28 cellular contexts compared by ENCODE assay signal in genomic region chr4:82172186-82172585, GRCh38.
"Had no signal": no experiment of that assay in that cellular context is flagged by ENCODE, and none has a peak within 500 bp of the region (broad histone marks: within the 10 kb centered on the region; RNA-seq: fewer than 3 reads in every experiment).

No MANE protein-coding gene starts in this region.

- H3K27ac ChIP-seq: colonic mucosa, coronary artery, dorsolateral prefrontal cortex, epithelial cell of prostate, esophagus muscularis mucosa, esophagus squamous epithelium, foreskin keratinocyte, gastrocnemius medialis, gastroesophageal sphincter, heart left ventricle, hepatocyte had no signal

- H3K9me3 ChIP-seq: colonic mucosa, gastrocnemius medialis had no signal

- DNase-seq: colonic mucosa; cortex of kidney; dermis blood vessel endothelial cell; dorsolateral prefrontal cortex; effector CD4-positive, alpha-beta T cell; effector CD8-positive, alpha-beta T cell; effector memory CD4-positive, alpha-beta T cell; effector memory CD8-positive, alpha-beta T cell; endodermal cell; erythroblast; esophagus squamous epithelium; foreskin fibroblast; foreskin keratinocyte; foreskin melanocyte; gastrocnemius medialis; glutamatergic neuron; head of caudate nucleus; heart left ventricle had no signal

- H3K79me2 ChIP-seq: hepatocyte had no signal

- H3K36me3 ChIP-seq: colonic mucosa, esophagus muscularis mucosa, esophagus squamous epithelium, gastrocnemius medialis, gastroesophageal sphincter, heart left ventricle had no signal

- H3K4me2 ChIP-seq: hepatocyte had no signal

- H3K4me1 ChIP-seq: colonic mucosa, esophagus muscularis mucosa, esophagus squamous epithelium, foreskin keratinocyte, gastrocnemius medialis, gastroesophageal sphincter, heart left ventricle had no signal

- H3K27me3 ChIP-seq: colonic mucosa, esophagus muscularis mucosa, esophagus squamous epithelium, foreskin keratinocyte, gastrocnemius medialis, gastroesophageal sphincter, heart left ventricle, hepatocyte had no signal

- H2AFZ ChIP-seq: hepatocyte had no signal

- H3K4me3 ChIP-seq: colonic mucosa, coronary artery, dorsolateral prefrontal cortex, esophagus muscularis mucosa, esophagus squamous epithelium, gastrocnemius medialis, gastroesophageal sphincter, heart left ventricle, hepatocyte had no signal

- FAIRE-seq: colon, endometrium, endothelial cell of umbilical vein, frontal cortex had no signal

- ATAC-seq: effector memory CD8-positive, alpha-beta T cell; esophagus mucosa; foreskin keratinocyte; gastrocnemius medialis; gastroesophageal sphincter; heart left ventricle had no signal
